Comparison of ENCODE assay signal across 16 cellular contexts in the genomic region with DNA sequence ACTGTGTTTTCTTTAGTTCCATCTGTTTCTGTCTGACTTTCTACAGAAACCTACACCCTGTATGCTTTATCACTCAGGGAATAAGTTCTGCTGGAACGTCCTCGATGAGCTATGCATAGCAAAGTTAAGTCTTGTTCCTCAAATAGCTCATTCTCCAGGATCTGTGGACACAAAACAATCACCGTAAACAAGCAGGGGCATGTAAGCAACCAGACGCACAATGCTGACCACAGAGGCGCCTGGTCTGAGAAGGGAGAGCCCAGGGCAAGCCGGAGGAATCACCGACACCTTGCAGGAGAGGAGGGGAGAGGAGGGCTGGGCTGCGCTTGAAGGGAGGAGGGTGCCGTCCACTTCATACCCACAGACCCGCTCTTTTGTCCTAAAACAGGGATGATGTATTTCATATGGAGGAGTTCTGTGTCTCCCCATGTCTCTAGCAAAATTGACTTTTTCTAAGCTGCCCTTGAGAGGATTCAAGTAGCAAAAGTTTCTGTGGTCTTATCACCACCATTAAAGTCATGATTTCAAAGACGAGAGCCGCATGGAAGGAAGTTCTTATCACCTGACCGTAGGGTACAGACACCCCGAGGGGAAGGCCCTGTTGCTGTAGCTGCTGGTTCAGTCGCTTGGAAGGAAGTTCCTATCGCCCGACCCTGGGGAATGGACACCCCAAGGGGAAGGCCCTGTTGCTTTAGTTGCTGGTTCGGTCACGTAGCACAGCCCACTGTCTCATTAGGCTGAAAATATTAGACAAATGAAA. TPM values are rescaled to one million over a fixed set of nuclear protein-coding genes. Genes with fewer than 3 reads are reported as not detected.
DNase-seq lines count a peak whose midpoint lies in the region; ATAC-seq, FAIRE-seq and TF ChIP-seq lines count a peak whose summit lies in the region.
"Had no signal": no experiment of that assay in that cellular context is flagged by ENCODE, and none has a peak within 500 bp of the region (broad histone marks: within the 10 kb centered on the region; RNA-seq: fewer than 3 reads in every experiment).

No MANE protein-coding gene starts in this region.

- H3K4me1 Mint-ChIP-seq in natural killer cell treated with Interleukin-12 subunit alpha and Interleukin-12 subunit beta and Interleukin-15 and Interleukin-18, amount 100 ng/mL, for 72 hours (ENCODE audit: low read depth in 2 of 2), result no peaks in the 10 kb centered on the region

- H3K9ac ChIP-seq in K562 (ENCODE audit: insufficient read depth in 1 of 2, low read depth in 2 of 2, low read length in 2 of 2) (peak overlapping the region; percentile 41 to 57; a peak in 3 of 4 replicates), keratinocyte (ENCODE audit: control insufficient read depth, extremely low read depth, insufficient read depth, low read length) (peak overlapping the region; percentile 59)

- no peaks in the 10 kb centered on the region for H3K9me2 ChIP-seq in PC-9 (ENCODE audit: insufficient read depth)

- H4K20me1 ChIP-seq in PC-9 (ENCODE audit: insufficient read depth) (no peaks in the 10 kb centered on the region), K562 (replicated peaks; ENCODE audit: control insufficient read depth, insufficient read depth, low read length) (no peaks in the 10 kb centered on the region), keratinocyte (ENCODE audit: control insufficient read depth, extremely low read depth, insufficient read depth, low read length) (no peaks in the 10 kb centered on the region)

- H3K27ac Mint-ChIP-seq in natural killer cell treated with Interleukin-12 subunit alpha and Interleukin-12 subunit beta and Interleukin-15 and Interleukin-18, amount 100 ng/mL, for 72 hours, result no peak overlapping the region
- H3K27ac Mint-ChIP-seq: activated CD8-positive, alpha-beta T cell treated with anti-CD3 and anti-CD28 coated beads for 36 hours; activated naive CD4-positive, alpha-beta T cell treated with anti-CD3 and anti-CD28 coated beads, Interleukin-2, amount 50 U/mL, for 72 hours had no signal

- TF ChIP-seq POLR2A in K562 (conservative IDR thresholded peaks at IDR 0.05) (no peak), prostate gland (IDR thresholded peaks at IDR 0.05) (no peak)

- H3K36me3 ChIP-seq in PC-9 (ENCODE audit: low read depth), result peaks cover 10% of the 10 kb centered on the region; the same call in 1 of the 2 replicates
- H3K36me3 ChIP-seq in K562 (ENCODE audit: control insufficient read depth, insufficient read depth, low read length), result no peaks in the 10 kb centered on the region
- no peaks in the 10 kb centered on the region for H3K36me3 ChIP-seq in keratinocyte (ENCODE audit: control insufficient read depth in 2 of 2, extremely low read depth in 1 of 2, insufficient read depth in 2 of 2, low read length in 2 of 2)
- no peaks in the 10 kb centered on the region for H3K36me3 ChIP-seq in thoracic aorta
- no peaks in the 10 kb centered on the region for H3K36me3 ChIP-seq in prostate gland
- H3K36me3 ChIP-seq: colonic mucosa had no signal

- no peak for TF ChIP-seq EP300 in K562 (IDR thresholded peaks at IDR 0.05; ENCODE audit: low read length)

- H3K4me3 ChIP-seq in PC-9 (no peak overlapping the region), K562 (no peak overlapping the region), keratinocyte (ENCODE audit: control insufficient read depth in 2 of 3, extremely low read depth in 1 of 3, insufficient read depth in 2 of 3, low read depth in 1 of 3, low read length in 3 of 3) (peak overlapping the region in 2 of 3 experiments; percentile 24 to 48), thoracic aorta (no peak overlapping the region), prostate gland (no peak overlapping the region)
- H3K4me3 ChIP-seq: colonic mucosa, testis had no signal

- no peaks in the 10 kb centered on the region for H3K9me1 ChIP-seq in K562 (ENCODE audit: control insufficient read depth, insufficient read depth, low read length)
- H3K9me1 ChIP-seq in keratinocyte (ENCODE audit: control insufficient read depth, extremely low read depth, insufficient read depth, low read length), result no peaks in the 10 kb centered on the region

- H3F3A ChIP-seq in PC-9 (ENCODE audit: insufficient read depth, low read depth), result peaks cover 34% of the 10 kb centered on the region

- H3K4me3 Mint-ChIP-seq in natural killer cell treated with Interleukin-12 subunit alpha and Interleukin-12 subunit beta and Interleukin-15 and Interleukin-18, amount 100 ng/mL, for 72 hours, result no peak overlapping the region
- H3K4me3 Mint-ChIP-seq: activated CD8-positive, alpha-beta T cell treated with anti-CD3 and anti-CD28 coated beads for 36 hours had no signal

- H3K9me3 ChIP-seq in PC-9 (ENCODE audit: insufficient read depth, low read depth) (no peaks in the 10 kb centered on the region), K562 (replicated peaks; ENCODE audit: control insufficient read depth, insufficient read depth, low read depth, low read length) (no peaks in the 10 kb centered on the region), keratinocyte (ENCODE audit: control insufficient read depth, low read depth, low read length) (no peaks in the 10 kb centered on the region), thoracic aorta (peaks cover 6% of the 10 kb centered on the region), prostate gland (no peaks in the 10 kb centered on the region)
- H3K9me3 ChIP-seq: colonic mucosa, testis had no signal

- H3K4me2 ChIP-seq in PC-9, result peak overlapping the region; percentile 51
- H3K4me2 ChIP-seq in K562 (ENCODE audit: insufficient read depth, low read length), result peak overlapping the region; percentile 56
- H3K4me2 ChIP-seq in keratinocyte (ENCODE audit: control insufficient read depth, extremely low read depth, insufficient read depth, low read depth, low read length), result peak overlapping the region; percentile 82

- H3K79me2 ChIP-seq in PC-9 (ENCODE audit: low read depth) (0 out of 2 replicates have a peak, but pooled peaks cover 3% of the 10 kb centered on the region), K562 (ENCODE audit: control insufficient read depth, insufficient read depth, low read length) (no peaks in the 10 kb centered on the region), keratinocyte (ENCODE audit: control insufficient read depth, insufficient read depth, low read length) (no peaks in the 10 kb centered on the region)

- H3K36me3 Mint-ChIP-seq in natural killer cell treated with Interleukin-12 subunit alpha and Interleukin-12 subunit beta and Interleukin-15 and Interleukin-18, amount 100 ng/mL, for 72 hours, result peaks cover 10% of the 10 kb centered on the region

- FAIRE-seq in K562 (lab: Jason Lieb, UNC) (peak; percentile 69), keratinocyte (lab: Jason Lieb, UNC) (peak; percentile 5)
- FAIRE-seq: D721Med, islet of Langerhans had no signal

- H3K27ac ChIP-seq in PC-9, result peak overlapping the region; percentile 57
- peak overlapping the region; percentile 49; the same call in 2 of the 3 replicates for H3K27ac ChIP-seq in K562 (ENCODE audit: extremely low read depth, low read depth, low read length)
- peak overlapping the region; percentile 80 for H3K27ac ChIP-seq in keratinocyte (ENCODE audit: control insufficient read depth, insufficient read depth, low read length)
- H3K27ac ChIP-seq in thoracic aorta, result peak overlapping the region; percentile 21 to 62
- H3K27ac ChIP-seq in prostate gland, result no peak overlapping the region
- H3K27ac ChIP-seq: colonic mucosa, testis had no signal

- peaks cover 61% of the 10 kb centered on the region for H3K4me1 ChIP-seq in PC-9 (replicated peaks; ENCODE audit: insufficient read depth)
- peaks cover 9 to 21% of the 10 kb centered on the region in 2 experiments for H3K4me1 ChIP-seq in K562 (replicated peaks in 1 of 2; ENCODE audit: control insufficient read depth in 2 of 2, insufficient read depth in 2 of 2, low read length in 2 of 2)
- peaks cover 20% of the 10 kb centered on the region for H3K4me1 ChIP-seq in keratinocyte (ENCODE audit: control insufficient read depth, extremely low read depth, insufficient read depth, low read length)
- peaks cover 16 to 55% of the 10 kb centered on the region in 2 donors for H3K4me1 ChIP-seq in thoracic aorta (ENCODE audit: control insufficient read depth in 1 of 2, low read depth in 2 of 2)
- H3K4me1 ChIP-seq in prostate gland (replicated peaks), result no peaks in the 10 kb centered on the region
- H3K4me1 ChIP-seq: colonic mucosa had no signal

- peaks cover 6% of the 10 kb centered on the region for H3K9me3 Mint-ChIP-seq in natural killer cell treated with Interleukin-12 subunit alpha and Interleukin-12 subunit beta and Interleukin-15 and Interleukin-18, amount 100 ng/mL, for 72 hours

- TF ChIP-seq CTCF in PC-9 (conservative IDR thresholded peaks at IDR 0.05) (no peak), K562 (IDR thresholded peaks at IDR 0.05 in 2 of 3, conservative IDR thresholded peaks at IDR 0.05 in 1 of 3; ENCODE audit: insufficient read depth in 2 of 3, low read depth in 1 of 3, low read length in 3 of 3) (no peak), keratinocyte (optimal IDR thresholded peaks at IDR 0.05 in 1 of 3, IDR thresholded peaks at IDR 0.05 in 1 of 3, conservative IDR thresholded peaks at IDR 0.05 in 1 of 3; ENCODE audit: extremely low read depth in 1 of 3, insufficient read depth in 2 of 3, low read length in 3 of 3) (no peak), thoracic aorta (IDR thresholded peaks at IDR 0.05) (no peak), prostate gland (IDR thresholded peaks at IDR 0.05) (no peak)

- in situ Hi-C loops in K562 (cut with MboI), result no loop called here

- intact Hi-C loops in PC-9 (cut with micrococcal nuclease; ENCODE audit: unreplicated experiment), result no loop called here
- intact Hi-C loops in K562 (cut with micrococcal nuclease), result no loop called here
- intact Hi-C loops in prostate gland (cut with DNase I), result loop anchor here (10.0 kb wide), 1 partner anchor 276 kb away; a partner anchor contains a TSS

- H2AFZ ChIP-seq in PC-9 (no peak overlapping the region), K562 (ENCODE audit: low read depth, low read length) (peak overlapping the region; percentile 94), keratinocyte (ENCODE audit: control insufficient read depth, low read length) (peak overlapping the region; percentile 33)

- dilution Hi-C loops in keratinocyte (cut with MboI; ENCODE audit: extremely low pct_ligation_motif_present, low sequenced_read_pairs), result no loop called here

- DNase-seq in PC-9, result no peak
- DNase-seq in K562 (ENCODE audit: extremely low read depth in 1 of 4, low spot score in 3 of 4), result peak; percentile 39 to 60 (median 48)
- no peak for DNase-seq in keratinocyte (ENCODE audit: low read depth, low spot score)
- DNase-seq in thoracic aorta (ENCODE audit: low spot score), result no peak
- no peak for DNase-seq in natural killer cell treated with Interleukin-12 subunit alpha and Interleukin-12 subunit beta and Interleukin-15 and Interleukin-18, amount 100 ng/mL, for 72 hours (ENCODE audit: low spot score)
- no peak for DNase-seq in activated gamma-delta T cell treated with Interleukin-2 at 50 U/mL for 16 hours
- DNase-seq in prostate gland (ENCODE audit: low spot score), result no peak
- DNase-seq: activated CD8-positive, alpha-beta T cell treated with anti-CD3 and anti-CD28 coated beads for 36 hours; colonic mucosa; NCI-H2081 treated with DMSO at 0.1 percent for 48 hours; OCI-M1; testis had no signal

- TF ChIP-seq RAD21 in K562 (CRISPR knock-in tag; conservative IDR thresholded peaks at IDR 0.05 in 1 of 2, IDR thresholded peaks at IDR 0.05 in 1 of 2), result no peak

- peaks cover 2 to 13% of the 10 kb centered on the region in 2 donors for H3K27me3 Mint-ChIP-seq in natural killer cell treated with Interleukin-12 subunit alpha and Interleukin-12 subunit beta and Interleukin-15 and Interleukin-18, amount 100 ng/mL, for 72 hours
- H3K27me3 Mint-ChIP-seq: activated CD8-positive, alpha-beta T cell treated with anti-CD3 and anti-CD28 coated beads for 36 hours had no signal

- CTCF ChIA-PET in PC-9 (lab: Charles Lee) (interaction anchor here (0.6 to 0.9 kb wide), 2 partner anchors 45 to 91 kb away, joined by 4 read pairs; no protein-coding TSS in a partner anchor), K562 (lab: Yijun Ruan, JAX; ENCODE audit: low intra/inter-chr PET ratio) (no interaction called here)

- WGBS in K562 (ENCODE audit: insufficient coverage, low coverage, missing lambda C conversion rate), result 33% methylated on average over 16 of the region's 19 CpGs
- WGBS in prostate gland, result 71% methylated on average over 19 of the region's 19 CpGs

- H3K27me3 ChIP-seq in PC-9 (ENCODE audit: insufficient read depth, low read depth), result no peaks in the 10 kb centered on the region
- H3K27me3 ChIP-seq in K562 (ENCODE audit: control insufficient read depth in 2 of 2, insufficient read depth in 2 of 2, low read length in 2 of 2), result no peaks in the 10 kb centered on the region
- H3K27me3 ChIP-seq in keratinocyte (ENCODE audit: control insufficient read depth, extremely low read depth, insufficient read depth, low read length), result no peaks in the 10 kb centered on the region
- no peaks in the 10 kb centered on the region for H3K27me3 ChIP-seq in thoracic aorta (replicated peaks; ENCODE audit: insufficient read depth)
- no peaks in the 10 kb centered on the region for H3K27me3 ChIP-seq in prostate gland (replicated peaks; ENCODE audit: insufficient read depth)
- H3K27me3 ChIP-seq: colonic mucosa, testis had no signal

- BruUV-seq in PC-9 (replicated peaks; lab: Mats Ljungman, UMichigan), result no TSS peak
- no TSS peak for BruUV-seq in K562 (replicated peaks; lab: Mats Ljungman, UMichigan)

- POLR2A ChIA-PET in PC-9 (lab: Charles Lee; ENCODE audit: unreplicated experiment), result interaction anchor here (0.5 to 0.8 kb wide), 3 partner anchors 9 to 77 kb away, joined by 3 to 8 read pairs (median 3); no protein-coding TSS in a partner anchor
- POLR2A ChIA-PET in K562 (lab: Yijun Ruan, JAX), result interaction anchor here (0.9 to 1.8 kb wide), 3 partner anchors 10 to 15 kb away, joined by 3 to 9 read pairs (median 3); no protein-coding TSS in a partner anchor

- peak; percentile 73 for ATAC-seq in K562
- ATAC-seq in thoracic aorta (ENCODE audit: insufficient number of reproducible peaks, low FRiP score, low read depth), result no peak
- ATAC-seq in natural killer cell treated with Interleukin-12 subunit alpha and Interleukin-12 subunit beta and Interleukin-15 and Interleukin-18, amount 100 ng/mL, for 72 hours, result no peak
- ATAC-seq: activated CD8-positive, alpha-beta T cell treated with anti-CD3 and anti-CD28 coated beads for 36 hours; activated naive CD4-positive, alpha-beta T cell treated with anti-CD3 and anti-CD28 coated beads, Interleukin-2, amount 50 U/mL, for 72 hours had no signal

RNA-seq across cellular contexts. Expression of a gene that starts 14.3 kb away (rescaled TPM):
- total RNA-seq in PC-9 (2021) (not detected in 2 replicates), K562 (2014; rRNA removed) (not detected in 2 replicates), K562 (2014; rRNA removed; fragmentation: Illumina TruSeq; extraction: Trizol) (not detected in 2 replicates), K562 (2015; rRNA removed; fragmentation: Illumina TruSeq; extraction: Trizol) (not detected in 2 replicates), K562 (2021) (not detected in 2 replicates), thoracic aorta (not detected), prostate gland (1 to 10 TPM; 1.6 to 8.0 TPM)
- total RNA-seq in K562 (2011; cell fraction: chromatin; rRNA removed; ENCODE audit: low replicate concordance), result not detected in 2 replicates
- total RNA-seq in K562 (2011; cell fraction: nucleolus; rRNA removed), result not detected in 2 replicates
- total RNA-seq in K562 (2011; cell fraction: nucleoplasm; rRNA removed), result not detected in 2 replicates
- polyA plus RNA-seq in K562 (2011; rRNA removed) (not detected in 2 replicates), K562 (2014; fragmentation: Illumina TruSeq; extraction: Trizol) (not detected in 2 replicates), K562 (2014; fragmentation: Nextera tagmentation; extraction: Ambion mirVana) (not detected), K562 (2014; rRNA removed) (not detected in 2 replicates), keratinocyte (7.6 to 20.2 TPM (median 14.1 TPM) in 3 replicates)
- polyA plus RNA-seq in K562 (2011; cell fraction: cytosol; rRNA removed), result not detected in 2 replicates
- not detected in 2 replicates for polyA plus RNA-seq in K562 (2011; cell fraction: nucleus; rRNA removed)
- polyA plus RNA-seq in K562 (2012), result not detected in 2 replicates
- not detected in 2 replicates for polyA minus RNA-seq in K562 (2011; rRNA and poly(A)+ RNA removed)
- polyA minus RNA-seq in K562 (2011; cell fraction: cytosol; rRNA and poly(A)+ RNA removed), result not detected in 2 replicates
- polyA minus RNA-seq in K562 (2011; cell fraction: nucleus; rRNA and poly(A)+ RNA removed), result not detected in 2 replicates
- 16.6 TPM for polyA plus RNA-seq in keratinocyte (2011; ENCODE audit: low read depth)
- polyA plus RNA-seq in keratinocyte (2011; cell fraction: cytosol; rRNA removed), result 10.4 and 31.2 TPM in 2 replicates
- polyA plus RNA-seq in keratinocyte (2011; cell fraction: nucleus; rRNA removed), result 11.9 and 17.6 TPM in 2 replicates
- polyA plus RNA-seq in keratinocyte (2012; ENCODE audit: low replicate concordance), result 15.7 and 23.6 TPM in 2 replicates
- 2.7 to 5.2 TPM (median 4.4 TPM) in 3 replicates for polyA minus RNA-seq in keratinocyte
- polyA minus RNA-seq in keratinocyte (2011; cell fraction: cytosol; rRNA and poly(A)+ RNA removed), result 17.1 TPM
- polyA minus RNA-seq in keratinocyte (2011; cell fraction: nucleus; rRNA and poly(A)+ RNA removed), result 4.6 and 6.0 TPM in 2 replicates
- total RNA-seq in natural killer cell treated with Interleukin-12 subunit alpha and Interleukin-12 subunit beta and Interleukin-15 and Interleukin-18, amount 100 ng/mL, for 72 hours, result not detected
- total RNA-seq: activated CD8-positive, alpha-beta T cell treated with anti-CD3 and anti-CD28 coated beads for 36 hours; activated naive CD4-positive, alpha-beta T cell treated with anti-CD3 and anti-CD28 coated beads, Interleukin-2, amount 50 U/mL, for 72 hours; T-helper 1 cell treated with Interleukin-12 subunit alpha and Interleukin-12 subunit beta and Interleukin-4 antibody, amounts not matched to agents 30 ng/mL and 1 ng/mL, for 36 hours had no signal

RNA-seq across cellular contexts. Expression of a gene that starts 39.7 kb away (rescaled TPM):
- total RNA-seq in PC-9 (2021) (3.0 and 6.3 TPM in 2 replicates), K562 (2014; rRNA removed) (not detected in 2 replicates), K562 (2014; rRNA removed; fragmentation: Illumina TruSeq; extraction: Trizol) (not detected in 2 replicates), K562 (2015; rRNA removed; fragmentation: Illumina TruSeq; extraction: Trizol) (not detected in 2 replicates), K562 (2021) (not detected in 2 replicates), thoracic aorta (1 to 10 TPM in 1 of 2 donors, not detected in 1; 3.7 TPM), prostate gland (10 to 100 TPM in 1 of 2 donors, under 1 TPM in 1; 0.46 to 10.5 TPM)
- not detected in 2 replicates for total RNA-seq in K562 (2011; cell fraction: chromatin; rRNA removed; ENCODE audit: low replicate concordance)
- not detected in 2 replicates for total RNA-seq in K562 (2011; cell fraction: nucleolus; rRNA removed)
- not detected in 2 replicates for total RNA-seq in K562 (2011; cell fraction: nucleoplasm; rRNA removed)
- polyA plus RNA-seq in K562 (2011; rRNA removed) (not detected in 2 replicates), K562 (2014; fragmentation: Illumina TruSeq; extraction: Trizol) (not detected in 2 replicates), K562 (2014; fragmentation: Nextera tagmentation; extraction: Ambion mirVana) (not detected), K562 (2014; rRNA removed) (not detected in 2 replicates), keratinocyte (5.7 to 11.4 TPM (median 7.3 TPM) in 3 replicates)
- not detected in 2 replicates for polyA plus RNA-seq in K562 (2011; cell fraction: cytosol; rRNA removed)
- polyA plus RNA-seq in K562 (2011; cell fraction: nucleus; rRNA removed), result not detected in 2 replicates
- polyA plus RNA-seq in K562 (2012), result not detected in 2 replicates
- polyA minus RNA-seq in K562 (2011; rRNA and poly(A)+ RNA removed), result not detected in 2 replicates
- polyA minus RNA-seq in K562 (2011; cell fraction: cytosol; rRNA and poly(A)+ RNA removed), result not detected in 2 replicates
- polyA minus RNA-seq in K562 (2011; cell fraction: nucleus; rRNA and poly(A)+ RNA removed), result not detected in 2 replicates
- polyA plus RNA-seq in keratinocyte (2011; ENCODE audit: low read depth), result 251 TPM
- polyA plus RNA-seq in keratinocyte (2011; cell fraction: cytosol; rRNA removed), result 2.1 and 5.6 TPM in 2 replicates
- polyA plus RNA-seq in keratinocyte (2011; cell fraction: nucleus; rRNA removed), result 5.2 and 5.9 TPM in 2 replicates
- polyA plus RNA-seq in keratinocyte (2012; ENCODE audit: low replicate concordance), result 19.1 and 439 TPM in 2 replicates
- polyA minus RNA-seq in keratinocyte, result 0.39 to 0.66 TPM in 2 of 3 replicates, not detected in the other
- 4.0 TPM for polyA minus RNA-seq in keratinocyte (2011; cell fraction: cytosol; rRNA and poly(A)+ RNA removed)
- 4.1 and 6.1 TPM in 2 replicates for polyA minus RNA-seq in keratinocyte (2011; cell fraction: nucleus; rRNA and poly(A)+ RNA removed)
- total RNA-seq in natural killer cell treated with Interleukin-12 subunit alpha and Interleukin-12 subunit beta and Interleukin-15 and Interleukin-18, amount 100 ng/mL, for 72 hours, result not detected
- total RNA-seq: activated CD8-positive, alpha-beta T cell treated with anti-CD3 and anti-CD28 coated beads for 36 hours; activated naive CD4-positive, alpha-beta T cell treated with anti-CD3 and anti-CD28 coated beads, Interleukin-2, amount 50 U/mL, for 72 hours; colonic mucosa; T-helper 1 cell treated with Interleukin-12 subunit alpha and Interleukin-12 subunit beta and Interleukin-4 antibody, amounts not matched to agents 30 ng/mL and 1 ng/mL, for 36 hours had no signal

Comparison
In these comparisons a context has a peak if more than half of its experiments do, and no peak if none do; other contexts are left out.
1. DNase-seq: peak in K562 (4 of 4); none in PC-9 (0 of 2), keratinocyte (single experiment), thoracic aorta (single experiment), natural killer cell treated with Interleukin-12 subunit alpha and Interleukin-12 subunit beta and Interleukin-15 and Interleukin-18, amount 100 ng/mL, for 72 hours (single experiment), activated gamma-delta T cell treated with Interleukin-2 at 50 U/mL for 16 hours (single experiment) and prostate gland (single experiment).
2. H3K27ac ChIP-seq: peak in PC-9 (single experiment), K562 (single experiment), keratinocyte (single experiment) and thoracic aorta (2 of 2); none in prostate gland (0 of 2).
3. H3K4me3 ChIP-seq: peak in keratinocyte (2 of 3); none in PC-9 (single experiment), K562 (single experiment), thoracic aorta (single experiment) and prostate gland (0 of 2).
4. Peak in every context shown above with its lines, with median percentiles within 50 percentile points of each other: H3K4me2 ChIP-seq.